Comparison of ENCODE assay signal across 25 cellular contexts in the genomic region with DNA sequence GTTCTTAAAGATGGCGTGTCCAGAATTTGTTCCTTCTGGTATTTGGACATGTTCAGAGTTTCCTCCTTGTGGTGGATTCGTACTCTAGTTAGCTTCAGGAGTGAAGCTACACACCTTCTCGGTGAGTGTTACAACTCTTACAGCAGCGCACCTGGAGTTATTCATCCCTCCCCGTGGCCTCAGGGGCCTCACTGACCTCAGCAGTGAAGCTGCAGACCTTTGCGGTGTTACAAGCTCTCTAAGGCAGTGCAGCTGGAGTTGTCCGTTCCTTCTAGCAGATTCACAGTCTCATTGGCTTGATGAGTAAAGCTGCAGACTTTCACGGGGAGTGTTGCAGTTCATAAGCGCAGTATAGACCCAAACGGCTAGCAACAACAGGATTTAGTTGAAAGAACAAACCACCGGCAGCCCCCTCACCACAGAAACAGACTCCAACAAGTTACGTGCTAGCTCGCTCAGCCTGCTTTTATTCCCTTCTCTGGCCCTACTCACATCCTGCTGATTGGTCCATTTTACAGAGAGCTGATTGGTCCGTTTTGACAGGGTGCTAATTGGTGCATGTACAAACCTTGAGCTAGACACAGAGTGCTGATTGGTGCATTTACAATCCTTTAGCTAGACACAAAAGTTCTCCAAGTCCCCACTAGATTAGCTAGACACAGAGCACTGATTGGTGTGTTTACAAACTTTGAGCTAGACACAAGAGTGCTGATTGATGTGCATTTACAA.
"Had no signal": no experiment of that assay in that cellular context is flagged by ENCODE, and none has a peak within 500 bp of the region (broad histone marks: within the 10 kb centered on the region; RNA-seq: fewer than 3 reads in every experiment).

No MANE protein-coding gene starts in this region.

- H3K27me3 ChIP-seq: SJCRH30 had no signal

- H3K9me3 ChIP-seq: SJCRH30 had no signal

- H3K36me3 Mint-ChIP-seq: activated CD4-positive, alpha-beta memory T cell treated with anti-CD3 and anti-CD28 coated beads for 36 hours; activated naive CD4-positive, alpha-beta T cell treated with anti-CD3 and anti-CD28 coated beads, Interleukin-2, amount 10 ng/mL, durations not matched to agents 7 days and 5 days; activated naive CD8-positive, alpha-beta T cell; brain had no signal

- H3K27ac Mint-ChIP-seq: activated CD4-positive, alpha-beta memory T cell treated with anti-CD3 and anti-CD28 coated beads for 36 hours; activated CD4-positive, alpha-beta T cell treated with anti-CD3 and anti-CD28 coated beads for 36 hours; activated naive CD4-positive, alpha-beta T cell treated with anti-CD3 and anti-CD28 coated beads, Interleukin-2, amount 10 ng/mL, durations not matched to agents 7 days and 5 days; activated naive CD8-positive, alpha-beta T cell; activated naive CD8-positive, alpha-beta T cell treated with anti-CD3 and anti-CD28 coated beads, Interleukin-2, amount 50 U/mL, for 24 hours; brain had no signal

- DNase-seq: activated CD4-positive, alpha-beta memory T cell treated with anti-CD3 and anti-CD28 coated beads for 36 hours; activated CD4-positive, alpha-beta T cell treated with anti-CD3 and anti-CD28 coated beads for 36 hours; activated CD4-positive, alpha-beta T cell treated with anti-CD3 and anti-CD28 coated beads, Interleukin-2, amount 50 U/mL, for 1 hour; activated CD8-positive, alpha-beta memory T cell treated with anti-CD3 and anti-CD28 coated beads, Interleukin-2, amount 50 U/mL, for 48 hours; activated effector memory CD4-positive, alpha-beta T cell treated with Interleukin-2 at 50 U/mL for 16 hours; activated naive CD4-positive, alpha-beta T cell treated with anti-CD3 and anti-CD28 coated beads, Interleukin-2, amount 10 ng/mL, durations not matched to agents 7 days and 5 days; activated naive CD8-positive, alpha-beta T cell treated with anti-CD3 and anti-CD28 coated beads, Interleukin-2, amount 50 U/mL, for 24 hours; activated T-cell treated with anti-CD3 and anti-CD28 coated beads, Interleukin-2, amount 50 U/mL, for 48 hours; anterior cingulate cortex; caudate nucleus; cerebellar nuclear complex; NCI-H1105; NCI-H1417 treated with DMSO at 0.1 percent for 48 hours; NCI-H1930; NCI-H2081 treated with DMSO at 0.1 percent for 48 hours; NCI-H345; NCI-H524 treated with DMSO at 0.1 percent for 48 hours; SHP77; T1000; WERI-Rb-1 had no signal

- H3K27ac ChIP-seq: SJCRH30, SK-N-MC, WERI-Rb-1 had no signal

- H3K4me3 Mint-ChIP-seq: activated CD4-positive, alpha-beta memory T cell treated with anti-CD3 and anti-CD28 coated beads for 36 hours; activated CD4-positive, alpha-beta T cell treated with anti-CD3 and anti-CD28 coated beads for 36 hours; activated naive CD4-positive, alpha-beta T cell treated with anti-CD3 and anti-CD28 coated beads, Interleukin-2, amount 10 ng/mL, durations not matched to agents 7 days and 5 days; activated naive CD8-positive, alpha-beta T cell; activated naive CD8-positive, alpha-beta T cell treated with anti-CD3 and anti-CD28 coated beads, Interleukin-2, amount 50 U/mL, for 24 hours; brain had no signal

- H3K4me1 ChIP-seq: SJCRH30 had no signal

- H3K9me3 Mint-ChIP-seq: activated CD4-positive, alpha-beta memory T cell treated with anti-CD3 and anti-CD28 coated beads for 36 hours; activated naive CD4-positive, alpha-beta T cell treated with anti-CD3 and anti-CD28 coated beads, Interleukin-2, amount 10 ng/mL, durations not matched to agents 7 days and 5 days; activated naive CD8-positive, alpha-beta T cell treated with anti-CD3 and anti-CD28 coated beads, Interleukin-2, amount 50 U/mL, for 24 hours had no signal

- H3K4me3 ChIP-seq: SJCRH30, SK-N-MC had no signal

- ATAC-seq: activated CD4-positive, alpha-beta T cell treated with anti-CD3 and anti-CD28 coated beads for 36 hours; activated naive CD8-positive, alpha-beta T cell treated with anti-CD3 and anti-CD28 coated beads, Interleukin-2, amount 50 U/mL, for 24 hours; Panc1 had no signal

- H3K36me3 ChIP-seq: SJCRH30 had no signal
